24 cellular contexts compared by ENCODE assay signal in the genomic region with DNA sequence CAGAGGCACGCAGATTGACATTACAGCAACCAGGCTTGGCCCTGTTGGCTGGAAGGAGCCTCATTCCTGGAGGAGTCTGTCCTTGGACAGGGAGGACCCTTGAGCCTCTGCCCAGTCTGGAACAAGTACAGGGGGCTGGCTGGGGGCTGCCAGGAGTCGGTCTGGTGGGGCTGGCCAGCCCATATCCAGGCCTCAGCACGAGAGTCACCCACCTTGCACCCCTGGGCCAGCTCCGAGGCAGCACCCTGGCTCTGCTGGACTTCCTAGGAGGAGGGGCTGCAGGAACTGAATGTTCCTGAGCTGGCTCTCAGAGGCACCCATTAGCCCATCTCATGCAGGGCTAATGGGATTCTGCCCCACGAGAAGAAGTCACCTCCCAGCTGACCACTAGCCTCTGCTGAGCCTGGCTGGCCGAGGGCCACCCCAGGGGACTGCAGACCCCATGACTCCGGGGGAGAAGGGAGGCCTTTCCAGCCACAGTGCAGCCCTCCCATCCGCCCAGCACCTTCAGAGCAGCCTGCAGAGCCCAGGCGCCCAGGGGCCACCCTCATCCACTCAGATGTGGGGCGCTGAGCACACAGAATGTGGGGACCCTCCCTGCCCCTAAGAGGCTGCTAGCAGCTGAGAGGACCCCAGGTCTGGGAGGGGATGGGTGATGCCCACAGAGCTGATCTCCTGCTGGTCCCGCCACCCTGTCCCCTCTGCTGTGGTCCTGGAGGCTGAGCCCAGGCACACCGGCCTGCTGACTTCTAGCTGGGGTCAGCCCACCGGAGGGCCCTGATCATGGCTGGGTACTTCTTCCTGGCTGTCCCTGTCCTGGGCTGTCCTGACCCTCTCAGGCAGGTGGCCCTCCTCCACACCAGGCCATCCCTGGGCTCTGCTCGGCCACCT. TPM values are rescaled to one million over a fixed set of nuclear protein-coding genes. Genes with fewer than 3 reads are reported as not detected.
DNase-seq lines count a peak whose midpoint lies in the region; ATAC-seq and TF ChIP-seq lines count a peak whose summit lies in the region.
"Had no signal": no experiment of that assay in that cellular context is flagged by ENCODE, and none has a peak within 500 bp of the region (broad histone marks: within the 10 kb centered on the region; RNA-seq: fewer than 3 reads in every experiment).

No MANE protein-coding gene starts in this region.

- H3K9me3 ChIP-seq in body of pancreas (no peaks in the 10 kb centered on the region), esophagus squamous epithelium (no peaks in the 10 kb centered on the region)
- H3K9me3 ChIP-seq: colonic mucosa had no signal

- H3K27me3 Mint-ChIP-seq in neural crest cell (ENCODE audit: low read depth): peaks cover 24% of the 10 kb centered on the region

- TF ChIP-seq POLR2A in body of pancreas (IDR thresholded peaks at IDR 0.05) (no peak), esophagus squamous epithelium (IDR thresholded peaks at IDR 0.05) (no peak)

- H3K4me3 ChIP-seq in body of pancreas: no peak overlapping the region
- no peak overlapping the region for H3K4me3 ChIP-seq in esophagus squamous epithelium
- H3K4me3 ChIP-seq: colonic mucosa, smooth muscle cell had no signal

- H3K4me1 Mint-ChIP-seq in neural crest cell: peaks cover 26% of the 10 kb centered on the region
- H3K4me1 Mint-ChIP-seq: activated CD4-positive, alpha-beta T cell treated with anti-CD3 and anti-CD28 coated beads for 36 hours; activated CD8-positive, alpha-beta memory T cell treated with anti-CD3 and anti-CD28 coated beads, Interleukin-2, amount 10 ng/mL, durations not matched to agents 7 days and 5 days; activated naive CD8-positive, alpha-beta T cell treated with anti-CD3 and anti-CD28 coated beads, Interleukin-2, amount 50 U/mL, for 24 hours had no signal

- H3K9me3 Mint-ChIP-seq in neural crest cell: no peaks in the 10 kb centered on the region
- H3K9me3 Mint-ChIP-seq: activated naive CD8-positive, alpha-beta T cell treated with anti-CD3 and anti-CD28 coated beads, Interleukin-2, amount 50 U/mL, for 24 hours; nephron; stimulated activated naive B cell treated with anti-CD40 and anti-IgM and Interleukin-4, amounts not matched to agents 10 μg/mL and 1 μg/mL and 100 μg/mL, for 72 hours had no signal

- intact Hi-C loops in Right ventricle myocardium superior (cut with DNase I) (no loop called here), Right ventricle myocardium inferior (cut with DNase I) (no loop called here), body of pancreas (cut with DNase I) (no loop called here), esophagus squamous epithelium (cut with DNase I) (no loop called here)

- H3K4me3 Mint-ChIP-seq in neural crest cell: no peak overlapping the region
- H3K4me3 Mint-ChIP-seq: activated CD4-positive, alpha-beta T cell treated with anti-CD3 and anti-CD28 coated beads for 36 hours; activated CD8-positive, alpha-beta memory T cell treated with anti-CD3 and anti-CD28 coated beads, Interleukin-2, amount 10 ng/mL, durations not matched to agents 7 days and 5 days; activated naive CD8-positive, alpha-beta T cell treated with anti-CD3 and anti-CD28 coated beads, Interleukin-2, amount 50 U/mL, for 24 hours; CD4-positive, CD25-positive, alpha-beta regulatory T cell; nephron; stimulated activated naive B cell treated with anti-CD40 and anti-IgM and Interleukin-4, amounts not matched to agents 10 μg/mL and 1 μg/mL and 100 μg/mL, for 72 hours had no signal

- H3K27me3 ChIP-seq in body of pancreas (peaks cover 0 to 4% of the 10 kb centered on the region in 2 donors), esophagus squamous epithelium (peaks cover 0 to 58% (median 0%) of the 10 kb centered on the region in 4 donors)
- H3K27me3 ChIP-seq: colonic mucosa had no signal

- DNase-seq in Right ventricle myocardium superior (peak; percentile 20), Right ventricle myocardium inferior (ENCODE audit: missing footprints) (no peak), body of pancreas (peak in 3 of 4 donors; percentile 4 to 10 (median 8)), neural crest cell (ENCODE audit: low read depth, low spot score) (no peak), ureter (ENCODE audit: low spot score) (peak; percentile 39), esophagus squamous epithelium (lab: John Stamatoyannopoulos, UW) (no peak), UCSD-AML1 (lab: John Stamatoyannopoulos, UW; ENCODE audit: unreplicated experiment) (no peak), SKM-1 treated with dmso at 0.1 percent for 144 hours (lab: John Stamatoyannopoulos, UW; ENCODE audit: unreplicated experiment) (no peak)
- DNase-seq: activated CD8-positive, alpha-beta memory T cell treated with anti-CD3 and anti-CD28 coated beads, Interleukin-2, amount 10 ng/mL, durations not matched to agents 7 days and 5 days; activated naive CD8-positive, alpha-beta T cell treated with anti-CD3 and anti-CD28 coated beads, Interleukin-2, amount 50 U/mL, for 24 hours; CD4-positive, CD25-positive, alpha-beta regulatory T cell; colonic mucosa; DMS 273 treated with DMSO at 0.1 percent for 48 hours; kidney glomerular epithelial cell; NCI-H1048; NCI-H187 treated with DMSO at 0.1 percent for 48 hours; NCI-H748 treated with DMSO at 0.1 percent for 48 hours; stimulated activated CD4-positive, alpha-beta T cell treated with anti-CD3 and anti-CD28 coated beads, Interleukin-2, amount 100 ng/mL, for 48 hours; stimulated activated naive B cell treated with anti-CD40 and anti-IgM and Interleukin-4, amounts not matched to agents 10 μg/mL and 1 μg/mL and 100 μg/mL, for 72 hours; trophoblast cell had no signal

- H3K36me3 ChIP-seq in body of pancreas (replicated peaks in 1 of 2; ENCODE audit: insufficient read depth in 1 of 2, low read depth in 2 of 2) (no peaks in the 10 kb centered on the region), esophagus squamous epithelium (no peaks in the 10 kb centered on the region)
- H3K36me3 ChIP-seq: colonic mucosa had no signal

- H3K27ac Mint-ChIP-seq in neural crest cell (ENCODE audit: unreplicated experiment): peak overlapping the region; percentile 43
- H3K27ac Mint-ChIP-seq: activated CD4-positive, alpha-beta T cell treated with anti-CD3 and anti-CD28 coated beads for 36 hours; activated CD8-positive, alpha-beta memory T cell treated with anti-CD3 and anti-CD28 coated beads, Interleukin-2, amount 10 ng/mL, durations not matched to agents 7 days and 5 days; activated naive CD8-positive, alpha-beta T cell treated with anti-CD3 and anti-CD28 coated beads, Interleukin-2, amount 50 U/mL, for 24 hours; CD4-positive, CD25-positive, alpha-beta regulatory T cell; progenitor cell of endocrine pancreas; stimulated activated naive B cell treated with anti-CD40 and anti-IgM and Interleukin-4, amounts not matched to agents 10 μg/mL and 1 μg/mL and 100 μg/mL, for 72 hours had no signal

- 90 to 95% methylated on average over 2 to 11 of the region's 14 CpGs for WGBS in body of pancreas, 2 donors
- 80 to 87% methylated on average over 1 to 2 of the region's 14 CpGs for WGBS in esophagus squamous epithelium, 2 donors

- TF ChIP-seq CTCF in body of pancreas (IDR thresholded peaks at IDR 0.05) (no peak), neural crest cell (conservative IDR thresholded peaks at IDR 0.05) (no peak), esophagus squamous epithelium (IDR thresholded peaks at IDR 0.05) (no peak)

- H3K27ac ChIP-seq in body of pancreas (no peak overlapping the region), esophagus squamous epithelium (no peak overlapping the region)
- H3K27ac ChIP-seq: colonic mucosa had no signal

- no peak for ATAC-seq in Right ventricle myocardium superior (ENCODE audit: poor library complexity)
- ATAC-seq in Right ventricle myocardium inferior: no peak
- ATAC-seq in body of pancreas: no peak
- ATAC-seq: activated CD4-positive, alpha-beta T cell treated with anti-CD3 and anti-CD28 coated beads for 36 hours; activated CD8-positive, alpha-beta memory T cell treated with anti-CD3 and anti-CD28 coated beads, Interleukin-2, amount 10 ng/mL, durations not matched to agents 7 days and 5 days; activated naive CD8-positive, alpha-beta T cell treated with anti-CD3 and anti-CD28 coated beads, Interleukin-2, amount 50 U/mL, for 24 hours; stimulated activated naive B cell treated with anti-CD40 and anti-IgM and Interleukin-4, amounts not matched to agents 10 μg/mL and 1 μg/mL and 100 μg/mL, for 72 hours had no signal

- peaks cover under 1% of the 10 kb centered on the region for H3K36me3 Mint-ChIP-seq in neural crest cell (ENCODE audit: low read depth)
- H3K36me3 Mint-ChIP-seq: activated CD8-positive, alpha-beta memory T cell treated with anti-CD3 and anti-CD28 coated beads, Interleukin-2, amount 10 ng/mL, durations not matched to agents 7 days and 5 days; CD4-positive, CD25-positive, alpha-beta regulatory T cell; stimulated activated naive B cell treated with anti-CD40 and anti-IgM and Interleukin-4, amounts not matched to agents 10 μg/mL and 1 μg/mL and 100 μg/mL, for 72 hours had no signal

- H3K4me1 ChIP-seq in body of pancreas (peaks cover 29% of the 10 kb centered on the region), esophagus squamous epithelium (peaks cover 16 to 42% (median 35%) of the 10 kb centered on the region in 3 donors)

RNA-seq across cellular contexts. Expression of a gene that starts 14.8 kb away (rescaled TPM):
- total RNA-seq in Right ventricle myocardium superior: 99.1 TPM
- total RNA-seq in Right ventricle myocardium inferior: 108 TPM
- 10 to 100 TPM in 1 of 2 donors, 1 to 10 TPM in 1; 9.2 to 14.5 TPM for total RNA-seq in body of pancreas
- 34.8 and 35.4 TPM in 2 replicates for total RNA-seq in neural crest cell
- 63.5 TPM for total RNA-seq in ureter
- total RNA-seq in esophagus squamous epithelium: 10 to 100 TPM; 16.9 to 58.2 (median 29.5) TPM

Comparison
In these comparisons a context has a peak if more than half of its experiments do, and no peak if none do; other contexts are left out.
1. DNase-seq: peak in Right ventricle myocardium superior (single experiment), body of pancreas (3 of 4) and ureter (single experiment); none in Right ventricle myocardium inferior (single experiment), neural crest cell (single experiment), esophagus squamous epithelium (single experiment), UCSD-AML1 (single experiment) and SKM-1 treated with dmso at 0.1 percent for 144 hours (single experiment).